In genomic region chr1:208179303-208179702, GRCh38 we compare ENCODE assay signal across 12 cellular contexts.
DNase-seq lines count a peak whose midpoint lies in the region; ATAC-seq and TF ChIP-seq lines count a peak whose summit lies in the region.
"Had no signal": no experiment of that assay in that cellular context is flagged by ENCODE, and none has a peak within 500 bp of the region (broad histone marks: within the 10 kb centered on the region; RNA-seq: fewer than 3 reads in every experiment).

No MANE protein-coding gene starts in this region.

- peaks cover 12% of the 10 kb centered on the region for H3K27me3 Mint-ChIP-seq in activated CD8-positive, alpha-beta T cell treated with anti-CD3 and anti-CD28 coated beads, Interleukin-2, amount 10 ng/mL, durations not matched to agents 7 days and 5 days (ENCODE audit: low read depth)

- H3K4me3 ChIP-seq in heart left ventricle (no peak overlapping the region), left lung (no peak overlapping the region), uterus (no peak overlapping the region), esophagus squamous epithelium (no peak overlapping the region)

- WGBS in heart left ventricle, 4 donors = 32 to 54% (median 44%) methylated on average over 5 of the region's 5 CpGs
- WGBS in esophagus squamous epithelium, 2 donors = 48 to 63% methylated on average over 4 to 5 of the region's 5 CpGs

- POLR2A ChIA-PET in activated CD8-positive, alpha-beta T cell treated with anti-CD3 and anti-CD28 coated beads, Interleukin-2, amount 10 ng/mL, durations not matched to agents 7 days and 5 days (lab: Charles Lee) = no interaction called here

- no peaks in the 10 kb centered on the region for H3K36me3 Mint-ChIP-seq in activated CD8-positive, alpha-beta T cell treated with anti-CD3 and anti-CD28 coated beads, Interleukin-2, amount 10 ng/mL, durations not matched to agents 7 days and 5 days (ENCODE audit: low read depth)
- H3K36me3 Mint-ChIP-seq: natural killer cell treated with Interleukin-12 subunit alpha and Interleukin-12 subunit beta and Interleukin-15 and Interleukin-18, amount 100 ng/mL, for 72 hours; stimulated activated memory B cell treated with anti-CD40 and anti-IgM and Interleukin-4, amounts not matched to agents 10 μg/mL and 1 μg/mL and 100 μg/mL, for 72 hours had no signal

- DNase-seq in heart left ventricle (peak in 3 of 5 donors; percentile 47 to 55 (median 54)), cardiac septum (ENCODE audit: low spot score) (no peak), left lung (peak in 1 of 2 donors; percentile 70), uterus (peak; percentile 64 to 67), esophagus squamous epithelium (lab: John Stamatoyannopoulos, UW) (no peak)
- DNase-seq in activated CD8-positive, alpha-beta T cell treated with anti-CD3 and anti-CD28 coated beads, Interleukin-2, amount 10 ng/mL, durations not matched to agents 7 days and 5 days = no peak
- DNase-seq: activated T-cell treated with anti-CD3 and anti-CD28 coated beads, Interleukin-2, amount 50 U/mL, for 4 hours had no signal

- H3K27ac Mint-ChIP-seq in activated CD8-positive, alpha-beta T cell treated with anti-CD3 and anti-CD28 coated beads, Interleukin-2, amount 10 ng/mL, durations not matched to agents 7 days and 5 days = no peak overlapping the region
- H3K27ac Mint-ChIP-seq: B cell; natural killer cell treated with Interleukin-12 subunit alpha and Interleukin-12 subunit beta and Interleukin-15 and Interleukin-18, amount 100 ng/mL, for 72 hours; stimulated activated memory B cell treated with anti-CD40 and anti-IgM and Interleukin-4, amounts not matched to agents 10 μg/mL and 1 μg/mL and 100 μg/mL, for 72 hours had no signal

- no peak for TF ChIP-seq CTCF in heart left ventricle (IDR thresholded peaks at IDR 0.05)
- TF ChIP-seq CTCF in left lung (IDR thresholded peaks at IDR 0.05) = no peak
- no peak for TF ChIP-seq CTCF in uterus (IDR thresholded peaks at IDR 0.05)
- no peak for TF ChIP-seq CTCF in esophagus squamous epithelium (IDR thresholded peaks at IDR 0.05)

- H3K4me1 ChIP-seq in heart left ventricle (peaks cover 0 to 96% (median 67%) of the 10 kb centered on the region in 12 donors), left lung (peaks cover 36 to 62% of the 10 kb centered on the region in 2 donors), uterus (peaks cover 33 to 48% of the 10 kb centered on the region in 2 donors), esophagus squamous epithelium (peaks cover 25 to 71% (median 48%) of the 10 kb centered on the region in 3 donors)

- no peak for TF ChIP-seq POLR2A in heart left ventricle (IDR thresholded peaks at IDR 0.05)
- no peak for TF ChIP-seq POLR2A in uterus (IDR thresholded peaks at IDR 0.05)
- TF ChIP-seq POLR2A in esophagus squamous epithelium (IDR thresholded peaks at IDR 0.05) = no peak

- CTCF ChIA-PET in activated CD8-positive, alpha-beta T cell treated with anti-CD3 and anti-CD28 coated beads, Interleukin-2, amount 10 ng/mL, durations not matched to agents 7 days and 5 days (lab: Charles Lee) = interaction anchor here (1.0 kb wide), 1 partner anchor 66 kb away, joined by 4 read pairs; no protein-coding TSS in a partner anchor

- H3K4me1 Mint-ChIP-seq in activated CD8-positive, alpha-beta T cell treated with anti-CD3 and anti-CD28 coated beads, Interleukin-2, amount 10 ng/mL, durations not matched to agents 7 days and 5 days (ENCODE audit: low read depth) = no peaks in the 10 kb centered on the region
- H3K4me1 Mint-ChIP-seq: B cell; stimulated activated memory B cell treated with anti-CD40 and anti-IgM and Interleukin-4, amounts not matched to agents 10 μg/mL and 1 μg/mL and 100 μg/mL, for 72 hours had no signal

- intact Hi-C loops in heart left ventricle (cut with DNase I) = no loop called here
- intact Hi-C loops in cardiac septum (cut with DNase I) = loop anchor here (5.0 kb wide), 1 partner anchor 47 kb away; no protein-coding TSS in a partner anchor
- intact Hi-C loops in left lung (cut with DNase I) = no loop called here
- intact Hi-C loops in uterus (cut with DNase I; ENCODE audit: low total_unique reads) = loop anchor here (10.0 kb wide), 1 partner anchor 55 kb away; no protein-coding TSS in a partner anchor
- intact Hi-C loops in esophagus squamous epithelium (cut with DNase I) = no loop called here

- ATAC-seq in heart left ventricle = peak in 3 of 4 donors; percentile 27 to 58 (median 30)
- peak; percentile 11 for ATAC-seq in SK-N-SH treated with all-trans-retinoic acid at 6 μM for 48 hours
- ATAC-seq in left lung = peak; percentile 67
- no peak for ATAC-seq in activated CD8-positive, alpha-beta T cell treated with anti-CD3 and anti-CD28 coated beads, Interleukin-2, amount 10 ng/mL, durations not matched to agents 7 days and 5 days
- no peak for ATAC-seq in GM21526 (IDR thresholded peaks at IDR 0.05; ENCODE audit: low FRiP score, unreplicated experiment)
- ATAC-seq: activated T-cell treated with anti-CD3 and anti-CD28 coated beads, Interleukin-2, amount 50 U/mL, for 4 hours; natural killer cell treated with Interleukin-12 subunit alpha and Interleukin-12 subunit beta and Interleukin-15 and Interleukin-18, amount 100 ng/mL, for 72 hours; stimulated activated memory B cell treated with anti-CD40 and anti-IgM and Interleukin-4, amounts not matched to agents 10 μg/mL and 1 μg/mL and 100 μg/mL, for 72 hours had no signal

- no peaks in the 10 kb centered on the region for H3K9me3 Mint-ChIP-seq in activated CD8-positive, alpha-beta T cell treated with anti-CD3 and anti-CD28 coated beads, Interleukin-2, amount 10 ng/mL, durations not matched to agents 7 days and 5 days (ENCODE audit: insufficient read depth)
- H3K9me3 Mint-ChIP-seq: activated T-cell treated with anti-CD3 and anti-CD28 coated beads, Interleukin-2, amount 50 U/mL, for 4 hours; natural killer cell treated with Interleukin-12 subunit alpha and Interleukin-12 subunit beta and Interleukin-15 and Interleukin-18, amount 100 ng/mL, for 72 hours; stimulated activated memory B cell treated with anti-CD40 and anti-IgM and Interleukin-4, amounts not matched to agents 10 μg/mL and 1 μg/mL and 100 μg/mL, for 72 hours had no signal

- H3K36me3 ChIP-seq in heart left ventricle (no peaks in the 10 kb centered on the region), left lung (no peaks in the 10 kb centered on the region), uterus (no peaks in the 10 kb centered on the region), esophagus squamous epithelium (peaks cover 0 to 41% (median 0%) of the 10 kb centered on the region in 3 donors)

- H3K27me3 ChIP-seq in heart left ventricle = no peaks in the 10 kb centered on the region
- no peaks in the 10 kb centered on the region for H3K27me3 ChIP-seq in left lung
- H3K27me3 ChIP-seq in uterus = no peaks in the 10 kb centered on the region
- H3K27me3 ChIP-seq in esophagus squamous epithelium = no peaks in the 10 kb centered on the region

- H3K27ac ChIP-seq in heart left ventricle (peak overlapping the region in 10 of 12 donors; percentile 3 to 42 (median 32)), left lung (peak overlapping the region; percentile 29 to 53), uterus (peak overlapping the region; percentile 63 to 80), esophagus squamous epithelium (no peak overlapping the region)

- H3K9me3 ChIP-seq in heart left ventricle (no peaks in the 10 kb centered on the region), left lung (no peaks in the 10 kb centered on the region), uterus (no peaks in the 10 kb centered on the region), esophagus squamous epithelium (no peaks in the 10 kb centered on the region)

- no peak overlapping the region for H3K4me3 Mint-ChIP-seq in activated CD8-positive, alpha-beta T cell treated with anti-CD3 and anti-CD28 coated beads, Interleukin-2, amount 10 ng/mL, durations not matched to agents 7 days and 5 days
- H3K4me3 Mint-ChIP-seq: activated T-cell treated with anti-CD3 and anti-CD28 coated beads, Interleukin-2, amount 50 U/mL, for 4 hours; B cell; natural killer cell treated with Interleukin-12 subunit alpha and Interleukin-12 subunit beta and Interleukin-15 and Interleukin-18, amount 100 ng/mL, for 72 hours; stimulated activated memory B cell treated with anti-CD40 and anti-IgM and Interleukin-4, amounts not matched to agents 10 μg/mL and 1 μg/mL and 100 μg/mL, for 72 hours had no signal

TF ChIP-seq in SK-N-SH treated with all-trans-retinoic acid at 6 μM for 48 hours, 23 proteins besides CTCF, POLR2A, EP300 and RAD21 (continues in another document):
- no peak for TF ChIP-seq RARB (CRISPR knock-in tag; IDR thresholded peaks at IDR 0.05)
- TF ChIP-seq CSRNP3 (CRISPR knock-in tag; IDR thresholded peaks at IDR 0.05) = no peak
- no peak for TF ChIP-seq POU6F1 (CRISPR knock-in tag; IDR thresholded peaks at IDR 0.05; ENCODE audit: borderline replicate concordance, low read depth)
- no peak for TF ChIP-seq ZFP3 (CRISPR knock-in tag; IDR thresholded peaks at IDR 0.05)

Comparison
In these comparisons a context has a peak if more than half of its experiments do, and no peak if none do; other contexts are left out.
1. DNase-seq: peak in heart left ventricle (3 of 5) and uterus (2 of 2); none in cardiac septum (single experiment), activated CD8-positive, alpha-beta T cell treated with anti-CD3 and anti-CD28 coated beads, Interleukin-2, amount 10 ng/mL, durations not matched to agents 7 days and 5 days (single experiment) and esophagus squamous epithelium (single experiment).
2. intact Hi-C loops: an anchor here in cardiac septum (5.0 kb wide) and uterus (10.0 kb wide); none called in heart left ventricle, left lung and esophagus squamous epithelium.
3. ATAC-seq: peak in heart left ventricle (3 of 4), SK-N-SH treated with all-trans-retinoic acid at 6 μM for 48 hours (single experiment) and left lung (single experiment); none in activated CD8-positive, alpha-beta T cell treated with anti-CD3 and anti-CD28 coated beads, Interleukin-2, amount 10 ng/mL, durations not matched to agents 7 days and 5 days (single experiment) and GM21526 (single experiment).
4. H3K27ac ChIP-seq: peak in heart left ventricle (10 of 12), left lung (2 of 2) and uterus (2 of 2); none in esophagus squamous epithelium (0 of 4).